ENCODE assay signal across 18 cellular contexts in the genomic region with DNA sequence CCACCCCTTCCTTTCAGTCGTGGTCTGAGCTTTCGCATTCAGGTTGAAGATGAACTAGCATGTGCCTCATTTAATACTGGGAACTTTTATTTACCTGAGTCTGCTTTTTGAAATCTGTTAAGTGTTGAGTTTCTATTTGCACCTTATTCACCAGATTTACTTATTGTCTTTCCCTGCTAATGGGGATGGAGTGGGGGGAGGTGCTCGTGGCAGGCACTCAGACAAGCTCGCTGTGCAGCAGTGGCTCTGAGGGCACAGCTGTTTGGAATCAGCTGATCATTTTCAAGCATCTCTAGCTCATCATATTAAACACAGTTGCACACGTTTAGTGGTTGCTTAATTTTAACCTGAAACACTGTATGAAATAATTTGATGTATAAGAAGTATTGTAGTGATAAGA. TPM values are rescaled to one million over a fixed set of nuclear protein-coding genes. Genes with fewer than 3 reads are reported as not detected.
A peak's percentile ranks its signal among the peaks of the same experiment; 100 is the strongest.
DNase-seq lines count a peak whose midpoint lies in the region; ATAC-seq and TF ChIP-seq lines count a peak whose summit lies in the region.
"Had no signal": no experiment of that assay in that cellular context is flagged by ENCODE, and none has a peak within 500 bp of the region (broad histone marks: within the 10 kb centered on the region; RNA-seq: fewer than 3 reads in every experiment).

No MANE protein-coding gene starts in this region.

- peaks cover 66% of the 10 kb centered on the region for H3K4me1 Mint-ChIP-seq in HFFc6 (ENCODE audit: low read depth)
- peaks cover 23% of the 10 kb centered on the region for H3K4me1 Mint-ChIP-seq in brain
- peaks cover 26% of the 10 kb centered on the region for H3K4me1 Mint-ChIP-seq in nephron progenitor cell
- H3K4me1 Mint-ChIP-seq in stimulated activated memory B cell treated with anti-CD40 and anti-IgM and Interleukin-4, amounts not matched to agents 10 μg/mL and 1 μg/mL and 100 μg/mL, for 72 hours: no peaks in the 10 kb centered on the region

- H3K36me3 Mint-ChIP-seq in HFFc6 (ENCODE audit: low read depth) (no peaks in the 10 kb centered on the region), brain (peaks cover 4% of the 10 kb centered on the region), nephron progenitor cell (ENCODE audit: low read depth) (peaks cover 12% of the 10 kb centered on the region)
- H3K36me3 Mint-ChIP-seq in stimulated activated memory B cell treated with anti-CD40 and anti-IgM and Interleukin-4, amounts not matched to agents 10 μg/mL and 1 μg/mL and 100 μg/mL, for 72 hours: no peaks in the 10 kb centered on the region
- H3K36me3 Mint-ChIP-seq: CD8-positive, alpha-beta memory T cell had no signal

- TF ChIP-seq CTCF in HFFc6 (IDR thresholded peaks at IDR 0.05) (no peak), brain (conservative IDR thresholded peaks at IDR 0.05) (no peak), nephron progenitor cell (IDR thresholded peaks at IDR 0.05) (no peak)

- H3K9me3 Mint-ChIP-seq in HFFc6 (no peaks in the 10 kb centered on the region), brain (peaks cover 0 to 7% (median 3%) of the 10 kb centered on the region in 5 experiments), nephron progenitor cell (peaks cover 7% of the 10 kb centered on the region)
- H3K9me3 Mint-ChIP-seq in stimulated activated memory B cell treated with anti-CD40 and anti-IgM and Interleukin-4, amounts not matched to agents 10 μg/mL and 1 μg/mL and 100 μg/mL, for 72 hours: no peaks in the 10 kb centered on the region
- H3K9me3 Mint-ChIP-seq: activated T-helper 17 cell treated with anti-CD3 and anti-CD28 coated beads, Interleukin-2, amount 50 U/mL, for 72 hours; CD8-positive, alpha-beta memory T cell; T-helper 2 cell treated with Interferon-gamma antibody and Interleukin-4, amounts not matched to agents 5 μg/mL and 100 μg/mL, for 36 hours had no signal

- no peak overlapping the region for H3K4me3 Mint-ChIP-seq in HFFc6
- H3K4me3 Mint-ChIP-seq in brain: peak overlapping the region in 4 of 5 experiments; percentile 4 to 69 (median 60)
- H3K4me3 Mint-ChIP-seq in nephron progenitor cell: peak overlapping the region; percentile 16
- H3K4me3 Mint-ChIP-seq in stimulated activated memory B cell treated with anti-CD40 and anti-IgM and Interleukin-4, amounts not matched to agents 10 μg/mL and 1 μg/mL and 100 μg/mL, for 72 hours: no peak overlapping the region
- H3K4me3 Mint-ChIP-seq: activated T-helper 17 cell treated with anti-CD3 and anti-CD28 coated beads, Interleukin-2, amount 50 U/mL, for 72 hours; CD8-positive, alpha-beta memory T cell; T-helper 2 cell treated with Interferon-gamma antibody and Interleukin-4, amounts not matched to agents 5 μg/mL and 100 μg/mL, for 36 hours had no signal

- peaks cover 2% of the 10 kb centered on the region; the same call in 1 of the 2 replicates for H3K27me3 Mint-ChIP-seq in HFFc6 (ENCODE audit: insufficient read depth)
- H3K27me3 Mint-ChIP-seq in brain: no peaks in the 10 kb centered on the region
- H3K27me3 Mint-ChIP-seq in nephron progenitor cell (ENCODE audit: low read depth, poor library complexity): no peaks in the 10 kb centered on the region
- H3K27me3 Mint-ChIP-seq in stimulated activated memory B cell treated with anti-CD40 and anti-IgM and Interleukin-4, amounts not matched to agents 10 μg/mL and 1 μg/mL and 100 μg/mL, for 72 hours: no peaks in the 10 kb centered on the region
- H3K27me3 Mint-ChIP-seq: activated T-helper 17 cell treated with anti-CD3 and anti-CD28 coated beads, Interleukin-2, amount 50 U/mL, for 72 hours; CD8-positive, alpha-beta memory T cell had no signal

- H3K27ac Mint-ChIP-seq in HFFc6 (peak overlapping the region; percentile 46), brain (peak overlapping the region; percentile 20 to 90 (median 62)), nephron progenitor cell (no peak overlapping the region)
- no peak overlapping the region for H3K27ac Mint-ChIP-seq in stimulated activated memory B cell treated with anti-CD40 and anti-IgM and Interleukin-4, amounts not matched to agents 10 μg/mL and 1 μg/mL and 100 μg/mL, for 72 hours
- H3K27ac Mint-ChIP-seq: activated T-helper 17 cell treated with anti-CD3 and anti-CD28 coated beads, Interleukin-2, amount 50 U/mL, for 72 hours; CD8-positive, alpha-beta memory T cell; T-helper 2 cell treated with Interferon-gamma antibody and Interleukin-4, amounts not matched to agents 5 μg/mL and 100 μg/mL, for 36 hours had no signal

- peak; percentile 15 for DNase-seq in COLO668 (lab: John Stamatoyannopoulos, UW; ENCODE audit: unreplicated experiment)
- DNase-seq in HFFc6: no peak
- DNase-seq in nephron progenitor cell: no peak
- no peak for DNase-seq in NCI-H2081 (lab: John Stamatoyannopoulos, UW)
- DNase-seq in NCI-H2081 treated with DMSO at 0.1 percent for 48 hours (lab: John Stamatoyannopoulos, UW): no peak
- DNase-seq: body of pancreas; CD8-positive, alpha-beta memory T cell; foreskin keratinocyte; kidney glomerular epithelial cell; NCI-H2029 treated with DMSO at 0.1 percent for 48 hours; NCI-H69; PC-3 had no signal

- ATAC-seq in stimulated activated memory B cell treated with anti-CD40 and anti-IgM and Interleukin-4, amounts not matched to agents 10 μg/mL and 1 μg/mL and 100 μg/mL, for 72 hours: no peak
- ATAC-seq in HG02642 (IDR thresholded peaks at IDR 0.05; ENCODE audit: poor library complexity, unreplicated experiment): no peak
- ATAC-seq: activated CD4-positive, CD25-positive, alpha-beta regulatory T cell treated with anti-CD3 and anti-CD28 coated beads, Interleukin-2, amount 50 U/mL, for 24 hours; activated T-helper 17 cell treated with anti-CD3 and anti-CD28 coated beads, Interleukin-2, amount 50 U/mL, for 72 hours; body of pancreas; foreskin keratinocyte; PC-3 had no signal

RNA-seq across cellular contexts. Expression of a gene that starts 35.6 kb away (rescaled TPM):
- 100 to 1,000 TPM in 5 of 6 experiments, 10 to 100 TPM in 1; 99.6 to 116 (median 109) TPM for total RNA-seq in HFFc6 (2021; fragmentation: NEBNext Ultra II Directional; extraction: Animal tissue kit (Norgen Biotek cat#: 25700))
- 4.1 TPM for polyA plus RNA-seq in brain (ENCODE audit: insufficient read depth, low read depth, low replicate concordance)

Comparison
In these comparisons a context has a peak if more than half of its experiments do, and no peak if none do; other contexts are left out.
1. H3K27ac Mint-ChIP-seq: peak in HFFc6 (single experiment) and brain (5 of 5); none in nephron progenitor cell (single experiment) and stimulated activated memory B cell treated with anti-CD40 and anti-IgM and Interleukin-4, amounts not matched to agents 10 μg/mL and 1 μg/mL and 100 μg/mL, for 72 hours (single experiment).
2. H3K4me3 Mint-ChIP-seq: peak in brain (4 of 5) and nephron progenitor cell (single experiment); none in HFFc6 (single experiment) and stimulated activated memory B cell treated with anti-CD40 and anti-IgM and Interleukin-4, amounts not matched to agents 10 μg/mL and 1 μg/mL and 100 μg/mL, for 72 hours (single experiment).